Comparison of ENCODE assay signal across 8 cellular contexts in the genomic region with DNA sequence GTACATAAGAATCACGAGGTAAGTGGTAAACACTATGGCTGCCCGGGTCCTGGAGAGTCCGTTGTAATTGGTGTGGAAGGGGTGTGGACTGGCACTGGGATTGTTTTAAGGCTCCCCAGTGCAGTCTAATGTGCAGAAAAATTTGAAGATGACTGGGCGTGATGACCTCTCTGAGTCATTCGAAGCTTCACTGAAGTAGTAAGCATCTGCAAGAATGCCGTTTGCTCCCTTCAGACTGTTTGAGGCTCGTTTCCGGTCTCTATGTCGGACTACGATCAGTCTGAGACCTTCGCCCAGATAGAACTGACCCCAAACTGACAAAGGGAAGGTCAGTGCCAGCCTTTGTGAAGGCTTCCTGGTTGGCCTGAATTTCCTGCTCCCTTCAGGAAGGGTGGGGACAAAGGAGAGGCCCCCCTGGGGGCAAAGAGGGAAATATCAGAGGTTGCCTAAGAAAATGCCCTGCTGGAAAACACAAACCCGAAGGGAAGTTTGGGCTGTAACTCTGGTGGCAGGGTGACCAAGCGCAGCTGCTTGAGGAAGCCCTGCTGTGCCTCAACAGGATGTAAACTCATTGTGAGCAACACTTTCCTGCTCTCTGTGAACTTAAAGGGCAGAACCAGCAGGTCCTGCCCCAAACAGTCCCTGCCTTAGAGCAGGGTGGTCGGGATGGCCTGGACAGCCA. TPM values are rescaled to one million over a fixed set of nuclear protein-coding genes. Genes with fewer than 3 reads are reported as not detected.
DNase-seq lines count a peak whose midpoint lies in the region; TF ChIP-seq lines count a peak whose summit lies in the region.

No MANE protein-coding gene starts in this region.

- intact Hi-C loops in CD4-positive, alpha-beta memory T cell (cut with micrococcal nuclease): no loop called here

- H3K9me3 ChIP-seq in CD4-positive, alpha-beta memory T cell (ENCODE audit: control insufficient read depth in 1 of 2, low read length in 2 of 2): no peaks in the 10 kb centered on the region
- no peaks in the 10 kb centered on the region for H3K9me3 ChIP-seq in osteoblast (ENCODE audit: low read depth, low read length)

- H3K27ac Mint-ChIP-seq in CD4-positive, alpha-beta memory T cell: peak overlapping the region; percentile 17 to 95 (median 74)
- peak overlapping the region; percentile 93 for H3K27ac Mint-ChIP-seq in endothelial cell (ENCODE audit: unreplicated experiment)

- H3K79me2 ChIP-seq in osteoblast (ENCODE audit: insufficient read depth, low read length): peaks cover 5% of the 10 kb centered on the region

- no peaks in the 10 kb centered on the region for H4K20me1 ChIP-seq in osteoblast (ENCODE audit: insufficient read depth, low read length)

- H2AFZ ChIP-seq in osteoblast (ENCODE audit: low read length): peak overlapping the region; percentile 83

- H3K4me1 Mint-ChIP-seq in CD4-positive, alpha-beta memory T cell: peaks cover 8 to 47% (median 25%) of the 10 kb centered on the region in 4 donors
- peaks cover 63% of the 10 kb centered on the region for H3K4me1 Mint-ChIP-seq in endothelial cell (ENCODE audit: unreplicated experiment)

- H3K36me3 Mint-ChIP-seq in CD4-positive, alpha-beta memory T cell: peaks cover 5 to 16% of the 10 kb centered on the region in 2 donors
- no peaks in the 10 kb centered on the region for H3K36me3 Mint-ChIP-seq in endothelial cell (ENCODE audit: low read depth, unreplicated experiment)

- H3K4me1 ChIP-seq in CD4-positive, alpha-beta memory T cell (ENCODE audit: insufficient read depth, low read length): peaks cover 9% of the 10 kb centered on the region
- peaks cover 61% of the 10 kb centered on the region for H3K4me1 ChIP-seq in osteoblast (ENCODE audit: insufficient read depth, low read length)

- no peaks in the 10 kb centered on the region for H3K9me3 Mint-ChIP-seq in CD4-positive, alpha-beta memory T cell
- no peaks in the 10 kb centered on the region for H3K9me3 Mint-ChIP-seq in endothelial cell (ENCODE audit: unreplicated experiment)

- CTCF ChIA-PET in CD4-positive, alpha-beta memory T cell (lab: Charles Lee; ENCODE audit: partially characterized antibody): interaction anchor here (1.5 kb wide), 1 partner anchor 13 kb away, joined by 3 read pairs; no protein-coding TSS in a partner anchor

- H3K4me3 Mint-ChIP-seq in CD4-positive, alpha-beta memory T cell: peak overlapping the region in 6 of 8 donors; percentile 26 to 66 (median 47)
- H3K4me3 Mint-ChIP-seq in endothelial cell (ENCODE audit: unreplicated experiment): no peak overlapping the region

- H3K27me3 ChIP-seq in CD4-positive, alpha-beta memory T cell (ENCODE audit: insufficient read depth, low read length): no peaks in the 10 kb centered on the region
- H3K27me3 ChIP-seq in osteoblast (ENCODE audit: insufficient read depth, low read length): no peaks in the 10 kb centered on the region

- no peak overlapping the region for H3K27ac ChIP-seq in CD4-positive, alpha-beta memory T cell (ENCODE audit: low read depth, low read length)
- peak overlapping the region; percentile 93 for H3K27ac ChIP-seq in osteoblast (ENCODE audit: low read depth, low read length)

- TF ChIP-seq CTCF in endothelial cell (IDR thresholded peaks at IDR 0.05; ENCODE audit: unreplicated experiment) (no peak), osteoblast (IDR thresholded peaks at IDR 0.05; ENCODE audit: extremely low read depth, low read depth, low read length) (no peak)

- H3K36me3 ChIP-seq in CD4-positive, alpha-beta memory T cell (ENCODE audit: insufficient read depth, low read length): no peaks in the 10 kb centered on the region
- no peaks in the 10 kb centered on the region for H3K36me3 ChIP-seq in osteoblast (ENCODE audit: insufficient read depth, low read length)

- no peaks in the 10 kb centered on the region for H3K27me3 Mint-ChIP-seq in CD4-positive, alpha-beta memory T cell
- peaks cover 10% of the 10 kb centered on the region for H3K27me3 Mint-ChIP-seq in endothelial cell (ENCODE audit: unreplicated experiment)

- POLR2A ChIA-PET in CD4-positive, alpha-beta memory T cell (lab: Charles Lee; ENCODE audit: partially characterized antibody): interaction anchor here (1.2 kb wide), 1 partner anchor 161 kb away, joined by 3 read pairs; a partner anchor contains a TSS

- DNase-seq in CD4-positive, alpha-beta memory T cell: no peak
- DNase-seq in H4 (ENCODE audit: low spot score) (peak; percentile 73), SW 1271 (lab: John Stamatoyannopoulos, UW) (peak; percentile 57 to 88), endothelial cell (ENCODE audit: low spot score) (peak; percentile 31), osteoblast (ENCODE audit: insufficient read length, low spot score, missing footprints) (peak; percentile 73), ecto neural progenitor cell (ENCODE audit: low spot score) (no peak), C1 segment of cervical spinal cord (lab: John Stamatoyannopoulos, UW) (no peak), NCI-H2029 treated with DMSO at 0.1 percent for 48 hours (lab: John Stamatoyannopoulos, UW) (no peak)

- no peak overlapping the region for H3K4me3 ChIP-seq in CD4-positive, alpha-beta memory T cell (ENCODE audit: low read length in 2 of 2)
- peak overlapping the region; percentile 47 for H3K4me3 ChIP-seq in osteoblast (ENCODE audit: insufficient read depth, low read length)

- H3K4me2 ChIP-seq in osteoblast (ENCODE audit: insufficient read depth, low read length): peak overlapping the region; percentile 70

RNA-seq across cellular contexts. Expression of a gene that starts 34.6 kb away (rescaled TPM):
- 10 to 100 TPM; 23.5 to 27.4 TPM for total RNA-seq in CD4-positive, alpha-beta memory T cell
- 10 to 100 TPM; 23.4 to 40.5 TPM for polyA plus RNA-seq in CD4-positive, alpha-beta memory T cell
- 20.1 and 23.8 TPM in 2 replicates for total RNA-seq in H4 (2014; rRNA removed; shearing (Covaris generic))
- total RNA-seq in endothelial cell (ENCODE audit: unreplicated experiment) (13.1 TPM), osteoblast (31.1 and 34.5 TPM in 2 replicates)

RNA-seq across cellular contexts. Expression of a gene that starts 34.8 kb away (rescaled TPM):
- 10 to 100 TPM; 37.6 to 44.4 TPM for total RNA-seq in CD4-positive, alpha-beta memory T cell
- polyA plus RNA-seq in CD4-positive, alpha-beta memory T cell: 10 to 100 TPM; 36.8 to 43.6 TPM
- 18.1 and 19.0 TPM in 2 replicates for total RNA-seq in H4 (2014; rRNA removed; shearing (Covaris generic))
- total RNA-seq in endothelial cell (ENCODE audit: unreplicated experiment) (17.5 TPM), osteoblast (31.5 and 34.7 TPM in 2 replicates)

Comparison
In these comparisons a context has a peak if more than half of its experiments do, and no peak if none do; other contexts are left out.
1. DNase-seq: peak in H4 (single experiment), SW 1271 (2 of 2), endothelial cell (single experiment) and osteoblast (single experiment); none in CD4-positive, alpha-beta memory T cell (0 of 5), ecto neural progenitor cell (single experiment), C1 segment of cervical spinal cord (0 of 14) and NCI-H2029 treated with DMSO at 0.1 percent for 48 hours (single experiment).